In the genomic region with DNA sequence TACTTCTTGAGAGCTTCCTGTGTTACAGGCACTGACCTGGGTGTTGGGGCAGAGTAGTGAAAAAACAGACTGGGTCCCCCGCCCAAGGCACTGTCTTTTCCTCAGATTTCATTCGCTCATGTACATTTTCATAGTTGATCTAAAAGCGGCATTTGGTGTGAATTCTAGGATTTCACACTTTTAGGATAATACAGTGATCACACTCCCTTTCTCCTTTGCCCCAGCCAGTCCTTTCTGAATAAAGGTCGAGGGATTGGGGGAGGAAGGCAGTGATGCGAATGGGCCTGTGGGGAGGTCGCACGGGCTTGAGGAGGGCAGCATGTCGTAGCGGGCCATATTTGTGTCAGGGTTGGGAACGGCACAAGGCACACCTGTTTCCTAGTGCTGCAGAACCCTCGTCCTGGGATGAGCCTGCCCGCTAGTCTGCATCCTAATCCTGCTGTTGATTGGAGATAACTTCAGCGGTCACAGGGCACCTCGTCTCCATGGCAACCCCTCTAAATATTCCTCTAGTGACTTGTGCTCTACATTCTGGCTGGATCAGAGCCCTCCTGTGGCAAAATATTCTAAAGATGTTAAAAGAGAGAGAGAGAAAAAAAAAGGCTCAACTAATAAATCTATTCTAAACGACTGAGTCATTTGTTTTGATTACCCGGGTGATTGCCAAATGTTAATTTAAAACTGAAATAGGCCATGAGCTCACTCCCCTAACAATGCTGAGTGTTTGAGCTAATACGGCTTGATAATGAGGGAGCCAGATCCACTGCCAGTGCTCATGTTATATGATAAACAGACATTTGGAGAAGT, we compare ENCODE assay signal across 10 cellular contexts. TPM values are rescaled to one million over a fixed set of nuclear protein-coding genes. Genes with fewer than 3 reads are reported as not detected.
DNase-seq lines count a peak whose midpoint lies in the region; ATAC-seq, FAIRE-seq and TF ChIP-seq lines count a peak whose summit lies in the region.
"Had no signal": no experiment of that assay in that cellular context is flagged by ENCODE, and none has a peak within 500 bp of the region (broad histone marks: within the 10 kb centered on the region; RNA-seq: fewer than 3 reads in every experiment).

No MANE protein-coding gene starts in this region.

- TF ChIP-seq POLR2A in transverse colon (IDR thresholded peaks at IDR 0.05), result no peak

- H3K4me1 ChIP-seq in kidney (ENCODE audit: control insufficient read depth in 1 of 2, insufficient read depth in 1 of 2, low read depth in 1 of 2, low read length in 2 of 2) (peaks cover 0 to 7% of the 10 kb centered on the region in 2 donors), transverse colon (peaks cover 0 to 15% (median 3%) of the 10 kb centered on the region in 4 donors)

- no peaks in the 10 kb centered on the region for H3K9me3 ChIP-seq in kidney (ENCODE audit: control insufficient read depth in 1 of 2, low read length in 2 of 2)
- H3K9me3 ChIP-seq in transverse colon, result no peaks in the 10 kb centered on the region

- no peak for ATAC-seq in HG03139 (IDR thresholded peaks at IDR 0.05; ENCODE audit: unreplicated experiment)
- ATAC-seq in GM21528 (IDR thresholded peaks at IDR 0.05; ENCODE audit: low FRiP score, unreplicated experiment), result no peak
- no peak for ATAC-seq in GM21390 (IDR thresholded peaks at IDR 0.05; ENCODE audit: unreplicated experiment)

- TF ChIP-seq EP300 in transverse colon (IDR thresholded peaks at IDR 0.05; ENCODE audit: low read depth), result no peak

- peak overlapping the region in 1 of 2 donors; percentile 22 for H3K9ac ChIP-seq in kidney (ENCODE audit: low read length in 2 of 2)

- H3K27ac ChIP-seq in kidney (ENCODE audit: low read depth in 2 of 2, low read length in 2 of 2) (peak overlapping the region; percentile 53 to 72), transverse colon (peak overlapping the region; percentile 69 to 94 (median 81))
- H3K27ac ChIP-seq: 22Rv1 had no signal

- TF ChIP-seq CTCF in cardiac fibroblast (IDR thresholded peaks at IDR 0.05; ENCODE audit: low read depth, low read length), result no peak
- no peak for TF ChIP-seq CTCF in kidney (IDR thresholded peaks at IDR 0.05; ENCODE audit: borderline replicate concordance, extremely low read depth, insufficient read depth)
- TF ChIP-seq CTCF in transverse colon (IDR thresholded peaks at IDR 0.05), result no peak

- intact Hi-C loops in kidney (cut with DNase I) (no loop called here), transverse colon (cut with DNase I; ENCODE audit: low total_unique reads) (no loop called here)

- DNase-seq in DMS153 treated with DMSO at 0.1 percent for 48 hours (lab: John Stamatoyannopoulos, UW; ENCODE audit: unreplicated experiment) (peak; percentile 8), DMS153 (lab: John Stamatoyannopoulos, UW) (no peak), cardiac fibroblast (ENCODE audit: low read depth in 2 of 2) (peak; percentile 81 to 91), kidney (no peak), transverse colon (peak; percentile 47)

- H3K4me3 ChIP-seq in cardiac fibroblast (replicated peaks in 1 of 2; ENCODE audit: low read depth in 2 of 2, low read length in 2 of 2) (no peak overlapping the region), kidney (ENCODE audit: low read length in 2 of 2) (no peak overlapping the region), transverse colon (no peak overlapping the region)

- FAIRE-seq in kidney (lab: Jason Lieb, UNC), result peak; percentile 52
- FAIRE-seq: frontal cortex had no signal

- 47% methylated on average over 17 of the region's 17 CpGs; no CpG with 5 or more reads in 1 of the 2 donors for WGBS in transverse colon (ENCODE audit: low coverage in 1 of 2), 2 donors

- in situ Hi-C loops in transverse colon (cut with MboI; ENCODE audit: low pct_ligation_motif_present in 1 of 4, low pct_unique_long_range_greater_than_20kb in 1 of 4, low sequenced_read_pairs in 3 of 4), result loop anchor here in 1 of 4 donors (25.0 kb wide), 1 partner anchor 132 kb away; no protein-coding TSS in a partner anchor

- H3K27me3 ChIP-seq in transverse colon, result no peaks in the 10 kb centered on the region

- no peaks in the 10 kb centered on the region for H3K36me3 ChIP-seq in kidney (ENCODE audit: control insufficient read depth in 1 of 2, insufficient read depth in 2 of 2, low read length in 2 of 2)
- H3K36me3 ChIP-seq in transverse colon, result no peaks in the 10 kb centered on the region

RNA-seq across cellular contexts. Expression of gene FHL1, which starts 21.8 kb away (rescaled TPM):
- total RNA-seq in kidney (168 TPM), transverse colon (100 to 1,000 TPM; 139 to 617 (median 162) TPM)
- 44.0 TPM for polyA plus RNA-seq in kidney (ENCODE audit: insufficient read depth, low read depth, low replicate concordance)

Comparison
In these comparisons a context has a peak if more than half of its experiments do, and no peak if none do; other contexts are left out.
1. DNase-seq: peak in DMS153 treated with DMSO at 0.1 percent for 48 hours (single experiment), cardiac fibroblast (2 of 2) and transverse colon (single experiment); none in DMS153 (single experiment) and kidney (single experiment).